In genomic region chr1:8182034-8182761, GRCh38 we compare ENCODE assay signal across 1 cellular context.
TF ChIP-seq lines count a peak whose summit lies in the region.

No MANE protein-coding gene starts in this region.

TF ChIP-seq in HepG2, 621 proteins besides CTCF, POLR2A, EP300 and RAD21 (continued from another document and continues in another):
- TF ChIP-seq ZBTB40 (IDR thresholded peaks at IDR 0.05) (no peak), ZBTB40 (CRISPR knock-in tag; IDR thresholded peaks at IDR 0.05) (no peak; the same call in 1 of the 2 replicates), KLF15 (CRISPR knock-in tag; IDR thresholded peaks at IDR 0.05; ENCODE audit: borderline replicate concordance) (no peak), SRSF9 (IDR thresholded peaks at IDR 0.05; ENCODE audit: borderline replicate concordance, insufficient read depth, low read depth, low read length, poor library complexity, severe bottlenecking) (no peak), KLF6 (CRISPR knock-in tag; IDR thresholded peaks at IDR 0.05) (no peak), PLRG1 (conservative IDR thresholded peaks at IDR 0.05) (no peak), SRF (IDR thresholded peaks at IDR 0.05; ENCODE audit: low read depth, low read length) (no peak), ZC3H13 (CRISPR knock-in tag; IDR thresholded peaks at IDR 0.05) (no peak), YEATS4 (CRISPR knock-in tag; IDR thresholded peaks at IDR 0.05; ENCODE audit: borderline replicate concordance) (no peak), HNRNPK (IDR thresholded peaks at IDR 0.05; ENCODE audit: low read depth, low read length, poor library complexity, severe bottlenecking) (no peak), ZBTB7A (CRISPR knock-in tag; IDR thresholded peaks at IDR 0.05) (no peak), ZNF503 (CRISPR knock-in tag; IDR thresholded peaks at IDR 0.05) (no peak), MAFF (IDR thresholded peaks at IDR 0.05; ENCODE audit: low read depth, low read length) (no peak), CSRNP1 (CRISPR knock-in tag; IDR thresholded peaks at IDR 0.05) (no peak), ZNF136 (CRISPR knock-in tag; IDR thresholded peaks at IDR 0.05; ENCODE audit: low read depth) (no peak), KDM6A (CRISPR knock-in tag; IDR thresholded peaks at IDR 0.05; ENCODE audit: low read depth) (no peak), ZNF17 (CRISPR knock-in tag; IDR thresholded peaks at IDR 0.05) (0 out of 2 replicates have a peak, but pooled peaks have one; percentile 24), RAD51 (IDR thresholded peaks at IDR 0.05; ENCODE audit: borderline replicate concordance) (no peak), CREB1 (IDR thresholded peaks at IDR 0.05) (0 out of 2 replicates have a peak, but pooled peaks have one; percentile 29), CREB1 (CRISPR knock-in tag; IDR thresholded peaks at IDR 0.05) (peak; percentile 71), KLF11 (CRISPR knock-in tag; IDR thresholded peaks at IDR 0.05) (no peak), FLYWCH1 (CRISPR knock-in tag; IDR thresholded peaks at IDR 0.05) (no peak), CREM (IDR thresholded peaks at IDR 0.05) (peak; percentile 68), CREM (CRISPR knock-in tag; IDR thresholded peaks at IDR 0.05) (no peak), ZNF235 (CRISPR knock-in tag; IDR thresholded peaks at IDR 0.05; ENCODE audit: borderline replicate concordance) (no peak), E2F5 (CRISPR knock-in tag; conservative IDR thresholded peaks at IDR 0.05) (no peak), ZNF317 (CRISPR knock-in tag; IDR thresholded peaks at IDR 0.05) (0 out of 2 replicates have a peak, but pooled peaks have one; percentile 30), ELF3 (CRISPR knock-in tag; IDR thresholded peaks at IDR 0.05) (peak; percentile 49), ZNF567 (CRISPR knock-in tag; IDR thresholded peaks at IDR 0.05; ENCODE audit: borderline replicate concordance) (no peak), RFX3 (CRISPR knock-in tag; IDR thresholded peaks at IDR 0.05) (no peak), RBM22 (optimal IDR thresholded peaks at IDR 0.05; ENCODE audit: low read length) (no peak), ZNF598 (CRISPR knock-in tag; IDR thresholded peaks at IDR 0.05; ENCODE audit: borderline replicate concordance) (no peak), MTA3 (CRISPR knock-in tag; IDR thresholded peaks at IDR 0.05) (no peak), ZFP37 (CRISPR knock-in tag; IDR thresholded peaks at IDR 0.05; ENCODE audit: borderline replicate concordance) (no peak), RBFOX2 (IDR thresholded peaks at IDR 0.05; ENCODE audit: low read depth, low read length) (no peak), ZNF616 (CRISPR knock-in tag; IDR thresholded peaks at IDR 0.05; ENCODE audit: low read depth) (no peak)
- TF ChIP-seq, protein P1, sequence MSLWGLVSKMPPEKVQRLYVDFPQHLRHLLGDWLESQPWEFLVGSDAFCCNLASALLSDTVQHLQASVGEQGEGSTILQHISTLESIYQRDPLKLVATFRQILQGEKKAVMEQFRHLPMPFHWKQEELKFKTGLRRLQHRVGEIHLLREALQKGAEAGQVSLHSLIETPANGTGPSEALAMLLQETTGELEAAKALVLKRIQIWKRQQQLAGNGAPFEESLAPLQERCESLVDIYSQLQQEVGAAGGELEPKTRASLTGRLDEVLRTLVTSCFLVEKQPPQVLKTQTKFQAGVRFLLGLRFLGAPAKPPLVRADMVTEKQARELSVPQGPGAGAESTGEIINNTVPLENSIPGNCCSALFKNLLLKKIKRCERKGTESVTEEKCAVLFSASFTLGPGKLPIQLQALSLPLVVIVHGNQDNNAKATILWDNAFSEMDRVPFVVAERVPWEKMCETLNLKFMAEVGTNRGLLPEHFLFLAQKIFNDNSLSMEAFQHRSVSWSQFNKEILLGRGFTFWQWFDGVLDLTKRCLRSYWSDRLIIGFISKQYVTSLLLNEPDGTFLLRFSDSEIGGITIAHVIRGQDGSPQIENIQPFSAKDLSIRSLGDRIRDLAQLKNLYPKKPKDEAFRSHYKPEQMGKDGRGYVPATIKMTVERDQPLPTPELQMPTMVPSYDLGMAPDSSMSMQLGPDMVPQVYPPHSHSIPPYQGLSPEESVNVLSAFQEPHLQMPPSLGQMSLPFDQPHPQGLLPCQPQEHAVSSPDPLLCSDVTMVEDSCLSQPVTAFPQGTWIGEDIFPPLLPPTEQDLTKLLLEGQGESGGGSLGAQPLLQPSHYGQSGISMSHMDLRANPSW (CRISPR knock-in tag; IDR thresholded peaks at IDR 0.05; ENCODE audit: borderline replicate concordance), result no peak; the same call in 1 of the 2 replicates
- TF ChIP-seq, protein P2, sequence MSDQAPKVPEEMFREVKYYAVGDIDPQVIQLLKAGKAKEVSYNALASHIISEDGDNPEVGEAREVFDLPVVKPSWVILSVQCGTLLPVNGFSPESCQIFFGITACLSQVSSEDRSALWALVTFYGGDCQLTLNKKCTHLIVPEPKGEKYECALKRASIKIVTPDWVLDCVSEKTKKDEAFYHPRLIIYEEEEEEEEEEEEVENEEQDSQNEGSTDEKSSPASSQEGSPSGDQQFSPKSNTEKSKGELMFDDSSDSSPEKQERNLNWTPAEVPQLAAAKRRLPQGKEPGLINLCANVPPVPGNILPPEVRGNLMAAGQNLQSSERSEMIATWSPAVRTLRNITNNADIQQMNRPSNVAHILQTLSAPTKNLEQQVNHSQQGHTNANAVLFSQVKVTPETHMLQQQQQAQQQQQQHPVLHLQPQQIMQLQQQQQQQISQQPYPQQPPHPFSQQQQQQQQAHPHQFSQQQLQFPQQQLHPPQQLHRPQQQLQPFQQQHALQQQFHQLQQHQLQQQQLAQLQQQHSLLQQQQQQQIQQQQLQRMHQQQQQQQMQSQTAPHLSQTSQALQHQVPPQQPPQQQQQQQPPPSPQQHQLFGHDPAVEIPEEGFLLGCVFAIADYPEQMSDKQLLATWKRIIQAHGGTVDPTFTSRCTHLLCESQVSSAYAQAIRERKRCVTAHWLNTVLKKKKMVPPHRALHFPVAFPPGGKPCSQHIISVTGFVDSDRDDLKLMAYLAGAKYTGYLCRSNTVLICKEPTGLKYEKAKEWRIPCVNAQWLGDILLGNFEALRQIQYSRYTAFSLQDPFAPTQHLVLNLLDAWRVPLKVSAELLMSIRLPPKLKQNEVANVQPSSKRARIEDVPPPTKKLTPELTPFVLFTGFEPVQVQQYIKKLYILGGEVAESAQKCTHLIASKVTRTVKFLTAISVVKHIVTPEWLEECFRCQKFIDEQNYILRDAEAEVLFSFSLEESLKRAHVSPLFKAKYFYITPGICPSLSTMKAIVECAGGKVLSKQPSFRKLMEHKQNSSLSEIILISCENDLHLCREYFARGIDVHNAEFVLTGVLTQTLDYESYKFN (CRISPR knock-in tag; conservative IDR thresholded peaks at IDR 0.05), result peak; percentile 62; the same call in 1 of the 2 replicates
- TF ChIP-seq, protein P3, sequence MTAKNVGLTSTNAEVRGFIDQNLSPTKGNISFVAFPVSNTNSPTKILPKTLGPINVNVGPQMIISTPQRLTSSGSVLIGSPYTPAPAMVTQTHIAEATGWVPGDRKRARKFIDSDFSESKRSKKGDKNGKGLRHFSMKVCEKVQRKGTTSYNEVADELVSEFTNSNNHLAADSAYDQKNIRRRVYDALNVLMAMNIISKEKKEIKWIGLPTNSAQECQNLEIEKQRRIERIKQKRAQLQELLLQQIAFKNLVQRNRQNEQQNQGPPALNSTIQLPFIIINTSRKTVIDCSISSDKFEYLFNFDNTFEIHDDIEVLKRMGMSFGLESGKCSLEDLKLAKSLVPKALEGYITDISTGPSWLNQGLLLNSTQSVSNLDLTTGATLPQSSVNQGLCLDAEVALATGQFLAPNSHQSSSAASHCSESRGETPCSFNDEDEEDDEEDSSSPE (CRISPR knock-in tag; IDR thresholded peaks at IDR 0.05), result peak; percentile 44; the same call in 1 of the 2 replicates
- TF ChIP-seq, protein P4, sequence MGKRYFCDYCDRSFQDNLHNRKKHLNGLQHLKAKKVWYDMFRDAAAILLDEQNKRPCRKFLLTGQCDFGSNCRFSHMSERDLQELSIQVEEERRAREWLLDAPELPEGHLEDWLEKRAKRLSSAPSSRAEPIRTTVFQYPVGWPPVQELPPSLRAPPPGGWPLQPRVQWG (CRISPR knock-in tag; IDR thresholded peaks at IDR 0.05; ENCODE audit: borderline replicate concordance, low read depth), result no peak
